8 cellular contexts compared by ENCODE assay signal in the genomic region with DNA sequence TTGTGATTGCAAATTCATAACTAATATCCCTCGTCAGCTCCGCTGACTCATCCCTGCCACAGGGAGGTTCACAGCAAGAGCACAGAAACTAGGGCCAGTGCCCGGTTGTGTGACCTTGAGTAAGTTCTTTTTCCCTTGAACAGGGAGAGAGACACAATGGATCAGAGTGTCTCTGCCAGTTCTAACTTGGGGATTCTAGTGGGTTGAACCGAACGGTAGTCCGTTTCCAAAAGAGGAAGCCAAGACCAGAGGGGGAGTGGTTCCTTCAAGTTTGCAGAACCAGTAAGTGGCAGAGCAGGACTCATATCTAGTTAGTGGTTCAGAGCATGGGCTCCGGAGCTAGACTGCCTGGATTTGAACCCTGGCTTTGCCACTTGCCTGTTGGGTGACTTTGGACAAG. TPM values are rescaled to one million over a fixed set of nuclear protein-coding genes. Genes with fewer than 3 reads are reported as not detected.
DNase-seq lines count a peak whose midpoint lies in the region; ATAC-seq and TF ChIP-seq lines count a peak whose summit lies in the region.

No MANE protein-coding gene starts in this region.

- H2AFZ ChIP-seq in neuronal stem cell (ENCODE audit: low read length) = no peak overlapping the region

- no peak overlapping the region for H3K18ac ChIP-seq in neuronal stem cell (ENCODE audit: low read length)

- H3K9me3 ChIP-seq in psoas muscle (no peaks in the 10 kb centered on the region), neuronal stem cell (replicated peaks in 1 of 2; ENCODE audit: control insufficient read depth in 2 of 2, insufficient read depth in 1 of 2, low read depth in 1 of 2, low read length in 2 of 2) (no peaks in the 10 kb centered on the region)

- DNase-seq in GM10248 (ENCODE audit: extremely low spot score) (peak; percentile 13), OCI-M1 (lab: John Stamatoyannopoulos, UW) (peak; percentile 87), erythroblast (lab: John Stamatoyannopoulos, UW) (peak; percentile 38 to 74), psoas muscle (peak; percentile 53 to 75), NCI-H1417 (lab: John Stamatoyannopoulos, UW) (no peak), neuronal stem cell (ENCODE audit: low spot score) (no peak)

- intact Hi-C loops in psoas muscle (cut with DNase I) = loop anchor here in 1 of 2 donors (5.0 kb wide), 1 partner anchor 1074 kb away; a partner anchor contains a TSS

- H3K4me3 ChIP-seq in psoas muscle (peak overlapping the region; percentile 35), neuronal stem cell (ENCODE audit: low read length in 2 of 2) (no peak overlapping the region)

- H3K36me3 ChIP-seq in psoas muscle (ENCODE audit: insufficient read depth in 1 of 2, low read depth in 1 of 2) (no peaks in the 10 kb centered on the region), neuronal stem cell (replicated peaks in 1 of 2; ENCODE audit: control insufficient read depth in 2 of 2, insufficient read depth in 2 of 2, low read length in 2 of 2) (peaks cover 0 to 5% of the 10 kb centered on the region in 2 donors)

- H3K4me2 ChIP-seq in neuronal stem cell (ENCODE audit: insufficient read depth, low read length, poor library complexity, severe bottlenecking) = no peak overlapping the region

- H3K27ac ChIP-seq in psoas muscle = peak overlapping the region; percentile 95
- H3K27ac ChIP-seq in neuronal stem cell (replicated peaks; ENCODE audit: low read length) = no peak overlapping the region

- no peak overlapping the region for H2BK5ac ChIP-seq in neuronal stem cell (ENCODE audit: low read length)

- CTCF ChIA-PET in GM10248 (lab: Yijun Ruan, JAX) = interaction anchor here (0.8 to 11.2 kb wide), 4 partner anchors 9 to 89 kb away, joined by 3 to 174 read pairs (median 16); a partner anchor contains a TSS

- H4K91ac ChIP-seq in neuronal stem cell (ENCODE audit: low read depth, low read length, poor library complexity) = no peak overlapping the region

- 10 to 18% (median 10%) methylated on average over 7 of the region's 7 CpGs for WGBS in psoas muscle, 3 donors
- no CpG with 5 or more reads among the region's 7 CpGs for WGBS in neuronal stem cell (ENCODE audit: extremely low coverage in 2 of 2, insufficient read length in 2 of 2, insufficient replicate concordance in 1 of 2), 2 donors

- no peak overlapping the region for H4K8ac ChIP-seq in neuronal stem cell (ENCODE audit: low read depth, low read length)

- no peaks in the 10 kb centered on the region for H3K79me1 ChIP-seq in neuronal stem cell (ENCODE audit: low read depth, low read length)

- H3K27me3 ChIP-seq in psoas muscle (ENCODE audit: insufficient read depth in 3 of 3, low read length in 2 of 3) (no peaks in the 10 kb centered on the region), neuronal stem cell (ENCODE audit: control insufficient read depth in 3 of 3, insufficient read depth in 3 of 3, low read depth in 1 of 3, low read length in 3 of 3) (peaks cover 0 to 34% (median 0%) of the 10 kb centered on the region in 3 experiments)

- no peak overlapping the region for H2AK5ac ChIP-seq in neuronal stem cell (ENCODE audit: low read depth, low read length)

- no peak overlapping the region for H3K9ac ChIP-seq in neuronal stem cell (ENCODE audit: low read depth, low read length, poor library complexity)

- H3K4ac ChIP-seq in neuronal stem cell (ENCODE audit: low read length) = no peak overlapping the region

- H2BK12ac ChIP-seq in neuronal stem cell (ENCODE audit: low read length) = no peak overlapping the region

- POLR2A ChIA-PET in GM10248 (lab: Yijun Ruan, JAX) = no interaction called here

- no peak overlapping the region for H2BK15ac ChIP-seq in neuronal stem cell (ENCODE audit: low read length)

- no peak overlapping the region for H2BK120ac ChIP-seq in neuronal stem cell (ENCODE audit: low read depth, low read length)

- H3K4me1 ChIP-seq in psoas muscle (peaks cover 86% of the 10 kb centered on the region), neuronal stem cell (ENCODE audit: control insufficient read depth in 2 of 2, insufficient read depth in 1 of 2, low read depth in 1 of 2, low read length in 2 of 2) (peaks cover 5 to 9% of the 10 kb centered on the region in 2 donors)

- H3K14ac ChIP-seq in neuronal stem cell (ENCODE audit: low read length) = no peak overlapping the region

- TF ChIP-seq CTCF in GM10248 (IDR thresholded peaks at IDR 0.05; ENCODE audit: control extremely low read depth, extremely low read depth, low read depth, missing control alignments) = no peak
- no peak for TF ChIP-seq CTCF in psoas muscle (IDR thresholded peaks at IDR 0.05)

- ATAC-seq in psoas muscle (peak; percentile 40 to 63 (median 50)), HG03280 (IDR thresholded peaks at IDR 0.05; ENCODE audit: unreplicated experiment) (no peak), HG03354 (IDR thresholded peaks at IDR 0.05; ENCODE audit: poor library complexity, severe bottlenecking, unreplicated experiment) (no peak)

- no peak for TF ChIP-seq POLR2A in erythroblast (IDR thresholded peaks at IDR 0.05; ENCODE audit: low read length)

- no peak overlapping the region for H3K23ac ChIP-seq in neuronal stem cell (ENCODE audit: low read depth, low read length, poor library complexity)

RNA-seq across cellular contexts. Expression of a gene that starts 4.9 kb away (rescaled TPM):
- total RNA-seq in psoas muscle = 100 to 1,000 TPM; 105 to 157 (median 137) TPM
- polyA plus RNA-seq in psoas muscle = 100 to 1,000 TPM in 2 of 3 donors, 10 to 100 TPM in 1; 74.8 to 264 (median 151) TPM
- polyA plus RNA-seq in neuronal stem cell (2013, experiment 1 of 2) = 10.6 TPM
- 11.6 TPM for polyA plus RNA-seq in neuronal stem cell (2013, experiment 2 of 2)

RNA-seq across cellular contexts. Expression of a gene that starts 54.8 kb away (rescaled TPM):
- total RNA-seq in psoas muscle = 10 to 100 TPM; 20.1 to 26.9 (median 22.6) TPM
- 10 to 100 TPM in 1 of 3 donors, 1 to 10 TPM in 2; 6.6 to 12.1 (median 7.5) TPM for polyA plus RNA-seq in psoas muscle
- polyA plus RNA-seq in neuronal stem cell (2013, experiment 1 of 2) = 67.4 TPM
- polyA plus RNA-seq in neuronal stem cell (2013, experiment 2 of 2) = 68.8 TPM

Comparison
In these comparisons a context has a peak if more than half of its experiments do, and no peak if none do; other contexts are left out.
1. DNase-seq: peak in GM10248 (single experiment), OCI-M1 (single experiment), erythroblast (2 of 2) and psoas muscle (2 of 2); none in NCI-H1417 (0 of 3) and neuronal stem cell (single experiment).
2. ATAC-seq: peak in psoas muscle (4 of 4); none in HG03280 (single experiment) and HG03354 (single experiment).